In the genomic region with DNA sequence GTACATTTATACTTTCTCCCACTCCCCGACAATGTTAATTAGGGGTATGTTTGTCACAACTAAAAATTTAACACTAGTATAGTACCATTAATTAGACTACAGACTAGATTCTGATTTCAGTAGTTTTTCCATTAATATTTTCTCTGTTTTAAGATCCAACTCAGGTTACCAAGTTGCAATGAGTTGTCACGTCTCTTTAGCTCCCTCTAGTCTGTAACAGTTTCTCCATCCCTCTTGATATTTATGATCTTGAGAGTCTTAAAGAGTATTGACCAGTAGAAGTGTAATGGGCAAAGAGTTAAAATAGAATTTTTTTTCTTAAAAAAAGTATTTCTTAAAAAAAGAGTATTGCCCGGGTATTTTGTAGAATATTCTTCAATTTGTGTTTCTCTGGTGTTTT, we compare ENCODE assay signal across 21 cellular contexts.
DNase-seq lines count a peak whose midpoint lies in the region; ATAC-seq and TF ChIP-seq lines count a peak whose summit lies in the region.
"Had no signal": no experiment of that assay in that cellular context is flagged by ENCODE, and none has a peak within 500 bp of the region (broad histone marks: within the 10 kb centered on the region; RNA-seq: fewer than 3 reads in every experiment).

No MANE protein-coding gene starts in this region.

- H3K27me3 Mint-ChIP-seq in activated CD4-positive, alpha-beta T cell treated with anti-CD3 and anti-CD28 coated beads, Interleukin-2, amount 10 ng/mL, durations not matched to agents 24 days and 14 days: no peaks in the 10 kb centered on the region

- H3K4me1 ChIP-seq in cardiac muscle cell (ENCODE audit: low read depth): no peaks in the 10 kb centered on the region
- no peaks in the 10 kb centered on the region for H3K4me1 ChIP-seq in left ventricle myocardium inferior
- peaks cover 5% of the 10 kb centered on the region for H3K4me1 ChIP-seq in RWPE2 (ENCODE audit: insufficient read depth, poor library complexity, severe bottlenecking)
- H3K4me1 ChIP-seq: psoas muscle had no signal

- no peaks in the 10 kb centered on the region for H3K9me3 ChIP-seq in cardiac muscle cell (ENCODE audit: low read depth)
- peaks cover 17% of the 10 kb centered on the region for H3K9me3 ChIP-seq in left ventricle myocardium inferior (replicated peaks)
- H3K9me3 ChIP-seq in RWPE2 (ENCODE audit: severe bottlenecking): no peaks in the 10 kb centered on the region
- H3K9me3 ChIP-seq: psoas muscle had no signal

- intact Hi-C loops in left ventricle myocardium inferior (cut with micrococcal nuclease): no loop called here
- intact Hi-C loops in activated CD4-positive, alpha-beta T cell treated with anti-CD3 and anti-CD28 coated beads, Interleukin-2, amount 10 ng/mL, durations not matched to agents 24 days and 14 days (cut with micrococcal nuclease): no loop called here

- no peaks in the 10 kb centered on the region for H3K36me3 Mint-ChIP-seq in activated CD4-positive, alpha-beta T cell treated with anti-CD3 and anti-CD28 coated beads, Interleukin-2, amount 10 ng/mL, durations not matched to agents 24 days and 14 days (ENCODE audit: low read depth)
- H3K36me3 Mint-ChIP-seq: activated naive CD8-positive, alpha-beta T cell treated with anti-CD3 and anti-CD28 coated beads, Interleukin-2, amount 10 ng/mL, durations not matched to agents 7 days and 5 days had no signal

- DNase-seq in cardiac muscle cell (ENCODE audit: low read depth in 1 of 2, low spot score in 1 of 2) (peak in 1 of 2 donors; percentile 23), left ventricle myocardium inferior (no peak), RWPE2 (ENCODE audit: low spot score) (no peak), fibroblast of peridontal ligament (ENCODE audit: extremely low read depth) (peak; percentile 10), NCI-H187 (lab: John Stamatoyannopoulos, UW) (no peak), DMS153 (lab: John Stamatoyannopoulos, UW) (no peak)
- no peak for DNase-seq in activated CD4-positive, alpha-beta T cell treated with anti-CD3 and anti-CD28 coated beads, Interleukin-2, amount 10 ng/mL, durations not matched to agents 24 days and 14 days
- DNase-seq: activated CD4-positive, CD25-positive, alpha-beta regulatory T cell treated with anti-CD3 and anti-CD28 coated beads, Interleukin-2, amount 50 U/mL, for 72 hours; activated naive CD8-positive, alpha-beta T cell treated with anti-CD3 and anti-CD28 coated beads, Interleukin-2, amount 10 ng/mL, durations not matched to agents 7 days and 5 days; dermis blood vessel endothelial cell; Karpas-422; left colon; midbrain; NCI-H1417 treated with DMSO at 0.1 percent for 48 hours; NCI-H2171; NCI-H774; psoas muscle; stimulated activated CD4-positive, alpha-beta T cell treated with anti-CD3 and anti-CD28 coated beads, Interleukin-4, amount 100 ng/mL, for 24 hours had no signal

- H3K4me1 Mint-ChIP-seq in activated CD4-positive, alpha-beta T cell treated with anti-CD3 and anti-CD28 coated beads, Interleukin-2, amount 10 ng/mL, durations not matched to agents 24 days and 14 days: no peaks in the 10 kb centered on the region
- H3K4me1 Mint-ChIP-seq: activated naive CD8-positive, alpha-beta T cell treated with anti-CD3 and anti-CD28 coated beads, Interleukin-2, amount 10 ng/mL, durations not matched to agents 7 days and 5 days had no signal

- no peak overlapping the region for H3K27ac Mint-ChIP-seq in activated CD4-positive, alpha-beta T cell treated with anti-CD3 and anti-CD28 coated beads, Interleukin-2, amount 10 ng/mL, durations not matched to agents 24 days and 14 days
- H3K27ac Mint-ChIP-seq: activated naive CD8-positive, alpha-beta T cell treated with anti-CD3 and anti-CD28 coated beads, Interleukin-2, amount 10 ng/mL, durations not matched to agents 7 days and 5 days had no signal

- H3K36me3 ChIP-seq in cardiac muscle cell: no peaks in the 10 kb centered on the region
- no peaks in the 10 kb centered on the region for H3K36me3 ChIP-seq in left ventricle myocardium inferior
- no peaks in the 10 kb centered on the region for H3K36me3 ChIP-seq in RWPE2 (ENCODE audit: low read depth)

- no peaks in the 10 kb centered on the region for H3K9me3 Mint-ChIP-seq in activated CD4-positive, alpha-beta T cell treated with anti-CD3 and anti-CD28 coated beads, Interleukin-2, amount 10 ng/mL, durations not matched to agents 24 days and 14 days

- H3K4me3 Mint-ChIP-seq in activated CD4-positive, alpha-beta T cell treated with anti-CD3 and anti-CD28 coated beads, Interleukin-2, amount 10 ng/mL, durations not matched to agents 24 days and 14 days: no peak overlapping the region
- H3K4me3 Mint-ChIP-seq: activated naive CD8-positive, alpha-beta T cell treated with anti-CD3 and anti-CD28 coated beads, Interleukin-2, amount 10 ng/mL, durations not matched to agents 7 days and 5 days had no signal

- TF ChIP-seq CTCF in cardiac muscle cell (IDR thresholded peaks at IDR 0.05; ENCODE audit: low read depth, low read length) (peak; percentile 26), left ventricle myocardium inferior (IDR thresholded peaks at IDR 0.05; ENCODE audit: borderline replicate concordance) (no peak), RWPE2 (IDR thresholded peaks at IDR 0.05; ENCODE audit: poor library complexity, severe bottlenecking) (peak; percentile 22)

- ATAC-seq in RWPE2 (ENCODE audit: low read depth) (no peak), HG03342 (IDR thresholded peaks at IDR 0.05; ENCODE audit: unreplicated experiment) (no peak)
- ATAC-seq: left colon, psoas muscle had no signal

- H3K27me3 ChIP-seq in cardiac muscle cell (no peaks in the 10 kb centered on the region), left ventricle myocardium inferior (ENCODE audit: low read depth) (no peaks in the 10 kb centered on the region), RWPE2 (ENCODE audit: insufficient read depth, poor library complexity, severe bottlenecking) (no peaks in the 10 kb centered on the region)

- H3K4me3 ChIP-seq in cardiac muscle cell: no peak overlapping the region
- H3K4me3 ChIP-seq in left ventricle myocardium inferior: no peak overlapping the region
- H3K4me3 ChIP-seq in RWPE2 (ENCODE audit: severe bottlenecking): no peak overlapping the region
- H3K4me3 ChIP-seq: psoas muscle had no signal

- H3K27ac ChIP-seq in cardiac muscle cell (no peak overlapping the region), left ventricle myocardium inferior (replicated peaks) (no peak overlapping the region), RWPE2 (ENCODE audit: poor library complexity, severe bottlenecking) (no peak overlapping the region)
- H3K27ac ChIP-seq: C4-2B, epithelial cell of prostate, psoas muscle had no signal
